27 cellular contexts compared by ENCODE assay signal in the genomic region with DNA sequence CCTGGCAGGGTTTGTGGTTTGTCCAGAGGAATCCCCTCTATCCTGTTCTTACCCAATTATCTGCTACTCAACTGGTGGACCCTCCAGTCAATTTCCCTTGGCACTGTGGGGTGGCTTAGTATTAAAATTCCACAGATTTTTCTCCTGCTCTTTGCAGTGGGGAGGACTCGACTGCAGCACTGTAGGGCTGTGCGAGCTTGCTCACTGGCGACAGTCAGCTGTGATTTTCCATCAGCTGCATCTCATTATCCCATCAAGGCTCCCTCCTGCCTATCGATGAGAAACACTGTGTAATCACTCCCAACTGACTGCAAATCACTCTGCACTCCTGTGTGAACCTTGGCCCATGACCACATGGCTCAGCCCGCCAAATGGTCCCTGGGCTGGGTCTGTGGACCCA.
DNase-seq lines count a peak whose midpoint lies in the region; ATAC-seq and TF ChIP-seq lines count a peak whose summit lies in the region.
"Had no signal": no experiment of that assay in that cellular context is flagged by ENCODE, and none has a peak within 500 bp of the region (broad histone marks: within the 10 kb centered on the region; RNA-seq: fewer than 3 reads in every experiment).

No MANE protein-coding gene starts in this region.

- H3K79me2 ChIP-seq in neural cell (replicated peaks; ENCODE audit: insufficient read depth, low read length) = no peaks in the 10 kb centered on the region

- no peaks in the 10 kb centered on the region for H3K9me3 Mint-ChIP-seq in endothelial cell (ENCODE audit: unreplicated experiment)

- TF ChIP-seq CTCF in neural cell (IDR thresholded peaks at IDR 0.05; ENCODE audit: poor library complexity, severe bottlenecking) (no peak), endothelial cell (IDR thresholded peaks at IDR 0.05; ENCODE audit: unreplicated experiment) (no peak)

- no peak overlapping the region for H2AFZ ChIP-seq in neural cell (ENCODE audit: low read depth, low read length)
- H2AFZ ChIP-seq: GM23338, PC-9 had no signal

- peaks cover 6% of the 10 kb centered on the region for H3F3A ChIP-seq in neural cell (ENCODE audit: insufficient read depth, low read length, poor library complexity, severe bottlenecking)

- H3K27ac ChIP-seq in neural cell (ENCODE audit: low read length) (peak overlapping the region; percentile 44), temporal lobe (ENCODE audit: low read depth, low read length) (peak overlapping the region; percentile 13)
- H3K27ac ChIP-seq: 22Rv1, HL-60, PC-9, RWPE1 had no signal

- no peak for DNase-seq in Right ventricle myocardium inferior (ENCODE audit: missing footprints)
- DNase-seq in Right ventricle myocardium superior = no peak
- peak; percentile 55 for DNase-seq in fibroblast of peridontal ligament (ENCODE audit: extremely low read depth)
- no peak for DNase-seq in endothelial cell (ENCODE audit: low spot score)
- no peak for DNase-seq in DMS53 treated with DMSO at 0.1 percent for 48 hours (lab: John Stamatoyannopoulos, UW; ENCODE audit: unreplicated experiment)
- DNase-seq in RKO (ENCODE audit: low spot score) = no peak
- DNase-seq: BE2C; CD8-positive, alpha-beta memory T cell; DMS 273 treated with DMSO at 0.1 percent for 48 hours; DMS79 treated with DMSO at 0.1 percent for 48 hours; HFFc6; NCI-H1048; NCI-H1694 treated with DMSO at 0.1 percent for 48 hours; NCI-H2081; NCI-H2227 treated with DMSO at 0.1 percent for 48 hours; NCI-H526 treated with DMSO at 0.1 percent for 48 hours; PC-9; SIG-M5; SK-N-SH had no signal

- no peaks in the 10 kb centered on the region for H3K9me3 ChIP-seq in neural cell (ENCODE audit: low read length)
- H3K9me3 ChIP-seq: BE2C, HAP-1, SK-N-SH had no signal

- no peak for TF ChIP-seq RAD21 in neural cell (conservative IDR thresholded peaks at IDR 0.05)

- H3K4me2 ChIP-seq in neural cell (ENCODE audit: low read length) = no peak overlapping the region
- H3K4me2 ChIP-seq: GM23338, PC-9, SK-N-SH had no signal

- no peaks in the 10 kb centered on the region for H3K27me3 Mint-ChIP-seq in endothelial cell (ENCODE audit: unreplicated experiment)

- intact Hi-C loops in Right ventricle myocardium inferior (cut with DNase I) (no loop called here), Right ventricle myocardium superior (cut with DNase I) (no loop called here)

- H3K27me3 ChIP-seq in neural cell (ENCODE audit: insufficient read depth, low read depth, low read length) = no peaks in the 10 kb centered on the region
- H3K27me3 ChIP-seq: BE2C had no signal

- H3K4me3 ChIP-seq in neural cell (ENCODE audit: low read length) = peak overlapping the region; percentile 26
- H3K4me3 ChIP-seq: GM23338, HAP-1, PC-9 had no signal

- no peak overlapping the region for H3K27ac Mint-ChIP-seq in endothelial cell (ENCODE audit: unreplicated experiment)
- H3K27ac Mint-ChIP-seq: CD8-positive, alpha-beta memory T cell; GM23338; HFFc6 had no signal

- H3K36me3 ChIP-seq in neural cell (ENCODE audit: insufficient read depth, low read length) = no peaks in the 10 kb centered on the region
- H3K36me3 ChIP-seq: BE2C, HAP-1 had no signal

- ATAC-seq in Right ventricle myocardium inferior (peak; percentile 13), Right ventricle myocardium superior (ENCODE audit: poor library complexity) (no peak)
- ATAC-seq: GM23338 had no signal

- no peaks in the 10 kb centered on the region for H4K20me1 ChIP-seq in neural cell (ENCODE audit: insufficient read depth)

- H3K9me2 ChIP-seq in neural cell (ENCODE audit: insufficient read depth, low read length) = no peaks in the 10 kb centered on the region
- H3K9me2 ChIP-seq: SK-N-SH had no signal

- no peak overlapping the region for H3K4me3 Mint-ChIP-seq in endothelial cell (ENCODE audit: unreplicated experiment)
- H3K4me3 Mint-ChIP-seq: CD14-positive monocyte; CD8-positive, alpha-beta memory T cell; GM23338; HFFc6 had no signal

- TF ChIP-seq EP300 in neural cell (conservative IDR thresholded peaks at IDR 0.05; ENCODE audit: poor library complexity, severe bottlenecking) = peak; percentile 42

- peak overlapping the region; percentile 34 for H3K9ac ChIP-seq in neural cell (ENCODE audit: low read length)
- H3K9ac ChIP-seq: SK-N-SH had no signal

- H3K4me1 Mint-ChIP-seq in endothelial cell (ENCODE audit: unreplicated experiment) = no peaks in the 10 kb centered on the region
- H3K4me1 Mint-ChIP-seq: CD14-positive monocyte; CD8-positive, alpha-beta memory T cell; GM23338 had no signal

- H3K36me3 Mint-ChIP-seq in endothelial cell (ENCODE audit: low read depth, unreplicated experiment) = no peaks in the 10 kb centered on the region
- H3K36me3 Mint-ChIP-seq: CD14-positive monocyte; CD8-positive, alpha-beta memory T cell had no signal

TF ChIP-seq in neural cell, 6 proteins besides CTCF, POLR2A, EP300 and RAD21:
- TF ChIP-seq TAF1 (IDR thresholded peaks at IDR 0.05; ENCODE audit: low read depth) (no peak), MXI1 (conservative IDR thresholded peaks at IDR 0.05; ENCODE audit: poor library complexity, severe bottlenecking) (no peak), POLR2AphosphoS5 (IDR thresholded peaks at IDR 0.05) (peak; percentile 43), EZH2 (IDR thresholded peaks at IDR 0.05; ENCODE audit: borderline replicate concordance, insufficient read depth, low read length, poor library complexity, severe bottlenecking) (no peak), SMC3 (conservative IDR thresholded peaks at IDR 0.05; ENCODE audit: poor library complexity) (no peak)
- TF ChIP-seq, protein P1, sequence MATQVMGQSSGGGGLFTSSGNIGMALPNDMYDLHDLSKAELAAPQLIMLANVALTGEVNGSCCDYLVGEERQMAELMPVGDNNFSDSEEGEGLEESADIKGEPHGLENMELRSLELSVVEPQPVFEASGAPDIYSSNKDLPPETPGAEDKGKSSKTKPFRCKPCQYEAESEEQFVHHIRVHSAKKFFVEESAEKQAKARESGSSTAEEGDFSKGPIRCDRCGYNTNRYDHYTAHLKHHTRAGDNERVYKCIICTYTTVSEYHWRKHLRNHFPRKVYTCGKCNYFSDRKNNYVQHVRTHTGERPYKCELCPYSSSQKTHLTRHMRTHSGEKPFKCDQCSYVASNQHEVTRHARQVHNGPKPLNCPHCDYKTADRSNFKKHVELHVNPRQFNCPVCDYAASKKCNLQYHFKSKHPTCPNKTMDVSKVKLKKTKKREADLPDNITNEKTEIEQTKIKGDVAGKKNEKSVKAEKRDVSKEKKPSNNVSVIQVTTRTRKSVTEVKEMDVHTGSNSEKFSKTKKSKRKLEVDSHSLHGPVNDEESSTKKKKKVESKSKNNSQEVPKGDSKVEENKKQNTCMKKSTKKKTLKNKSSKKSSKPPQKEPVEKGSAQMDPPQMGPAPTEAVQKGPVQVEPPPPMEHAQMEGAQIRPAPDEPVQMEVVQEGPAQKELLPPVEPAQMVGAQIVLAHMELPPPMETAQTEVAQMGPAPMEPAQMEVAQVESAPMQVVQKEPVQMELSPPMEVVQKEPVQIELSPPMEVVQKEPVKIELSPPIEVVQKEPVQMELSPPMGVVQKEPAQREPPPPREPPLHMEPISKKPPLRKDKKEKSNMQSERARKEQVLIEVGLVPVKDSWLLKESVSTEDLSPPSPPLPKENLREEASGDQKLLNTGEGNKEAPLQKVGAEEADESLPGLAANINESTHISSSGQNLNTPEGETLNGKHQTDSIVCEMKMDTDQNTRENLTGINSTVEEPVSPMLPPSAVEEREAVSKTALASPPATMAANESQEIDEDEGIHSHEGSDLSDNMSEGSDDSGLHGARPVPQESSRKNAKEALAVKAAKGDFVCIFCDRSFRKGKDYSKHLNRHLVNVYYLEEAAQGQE (IDR thresholded peaks at IDR 0.05; ENCODE audit: borderline replicate concordance) = peak; percentile 26
